In the genomic region with DNA sequence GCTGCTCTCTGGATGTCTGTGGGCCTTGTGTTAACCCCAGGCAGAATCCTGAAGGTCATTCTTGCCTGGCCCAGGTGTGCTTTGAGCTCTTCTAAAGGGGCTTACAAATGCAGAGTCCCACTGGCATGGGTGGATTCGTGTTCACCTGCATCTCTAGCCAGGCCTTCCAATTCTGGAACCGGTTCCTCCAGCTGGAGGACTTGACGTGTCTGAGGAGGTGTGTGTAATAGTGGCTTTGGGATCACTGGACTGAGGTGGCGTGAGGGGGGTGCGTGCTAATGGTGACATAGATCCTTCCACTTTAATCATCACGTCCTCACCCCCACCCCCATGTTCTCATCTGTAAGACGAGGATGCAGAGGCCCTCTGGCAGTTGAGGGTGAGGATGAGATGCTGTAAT, we compare ENCODE assay signal across 19 cellular contexts. TPM values are rescaled to one million over a fixed set of nuclear protein-coding genes. Genes with fewer than 3 reads are reported as not detected.
A peak's percentile ranks its signal among the peaks of the same experiment; 100 is the strongest.
DNase-seq lines count a peak whose midpoint lies in the region; ATAC-seq and TF ChIP-seq lines count a peak whose summit lies in the region.
"Had no signal": no experiment of that assay in that cellular context is flagged by ENCODE, and none has a peak within 500 bp of the region (broad histone marks: within the 10 kb centered on the region; RNA-seq: fewer than 3 reads in every experiment).

No MANE protein-coding gene starts in this region.

- no TSS peak for BruUV-seq in PC-3 (replicated peaks; lab: Mats Ljungman, UMichigan)

- H3K9ac ChIP-seq in PC-3 (ENCODE audit: low read length), result no peak overlapping the region

- no peak overlapping the region for H3K27ac ChIP-seq in PC-3 (ENCODE audit: low read length)
- peak overlapping the region; percentile 37 to 54 (median 39) for H3K27ac ChIP-seq in thyroid gland
- H3K27ac ChIP-seq: HL-60, SJCRH30 had no signal

- no peak overlapping the region for H3K4me3 ChIP-seq in PC-3 (ENCODE audit: low read length)
- no peak overlapping the region for H3K4me3 ChIP-seq in thyroid gland (replicated peaks in 1 of 3)
- H3K4me3 ChIP-seq: SJCRH30 had no signal

- no peak for DNase-seq in activated naive CD8-positive, alpha-beta T cell treated with anti-CD3 and anti-CD28 coated beads, Interleukin-2, amount 50 U/mL, for 24 hours
- DNase-seq in PC-3, result peak; percentile 63
- DNase-seq in left kidney (ENCODE audit: low read depth, low spot score), result peak; percentile 42
- peak; percentile 70 to 77 for DNase-seq in thyroid gland
- DNase-seq in RPMI8226, result no peak
- no peak for DNase-seq in SW 1271 (lab: John Stamatoyannopoulos, UW)
- no peak for DNase-seq in mesenteric fat pad (ENCODE audit: low spot score)
- DNase-seq: activated CD4-positive, alpha-beta T cell treated with anti-CD3 and anti-CD28 coated beads for 36 hours; activated naive CD4-positive, alpha-beta T cell treated with anti-CD3 and anti-CD28 coated beads for 36 hours; esophagus squamous epithelium; GDM1; NCI-H1092; NCI-H2081; SJCRH30; T-helper 9 cell had no signal

- peaks cover 5% of the 10 kb centered on the region for H3F3A ChIP-seq in PC-3 (ENCODE audit: low read length, unreplicated experiment)

- CTCF ChIA-PET in PC-3 (lab: Charles Lee), result no interaction called here

- TF ChIP-seq CTCF in PC-3 (conservative IDR thresholded peaks at IDR 0.05; ENCODE audit: low read depth, low read length), result no peak
- TF ChIP-seq CTCF in thyroid gland (IDR thresholded peaks at IDR 0.05), result no peak

- H3K27me3 ChIP-seq in PC-3 (ENCODE audit: low read length) (no peaks in the 10 kb centered on the region), thyroid gland (no peaks in the 10 kb centered on the region)
- H3K27me3 ChIP-seq: SJCRH30 had no signal

- H3K4me1 Mint-ChIP-seq in activated naive CD8-positive, alpha-beta T cell (ENCODE audit: low read depth), result peaks cover 53% of the 10 kb centered on the region
- H3K4me1 Mint-ChIP-seq in activated naive CD8-positive, alpha-beta T cell treated with anti-CD3 and anti-CD28 coated beads, Interleukin-2, amount 50 U/mL, for 24 hours, result peaks cover 59% of the 10 kb centered on the region

- H3K36me3 ChIP-seq in PC-3 (ENCODE audit: low read depth, low read length), result peaks cover 3% of the 10 kb centered on the region; the same call in 1 of the 2 replicates
- no peaks in the 10 kb centered on the region for H3K36me3 ChIP-seq in thyroid gland
- H3K36me3 ChIP-seq: neutrophil, SJCRH30 had no signal

- intact Hi-C loops in PC-3 (cut with micrococcal nuclease) (loop anchor here (10.0 kb wide), 1 partner anchor 223 kb away; no protein-coding TSS in a partner anchor), thyroid gland (cut with DNase I) (no loop called here)

- H3K4me2 ChIP-seq in PC-3 (ENCODE audit: low read length), result peak overlapping the region; percentile 59; the same call in 1 of the 2 replicates

- no peaks in the 10 kb centered on the region for H3K9me3 Mint-ChIP-seq in activated naive CD8-positive, alpha-beta T cell (ENCODE audit: low read depth)
- H3K9me3 Mint-ChIP-seq in activated naive CD8-positive, alpha-beta T cell treated with anti-CD3 and anti-CD28 coated beads, Interleukin-2, amount 50 U/mL, for 24 hours, result no peaks in the 10 kb centered on the region
- H3K9me3 Mint-ChIP-seq: activated naive CD4-positive, alpha-beta T cell treated with anti-CD3 and anti-CD28 coated beads for 36 hours had no signal

- peak overlapping the region; percentile 46 for H3K27ac Mint-ChIP-seq in activated naive CD8-positive, alpha-beta T cell
- H3K27ac Mint-ChIP-seq in activated naive CD8-positive, alpha-beta T cell treated with anti-CD3 and anti-CD28 coated beads, Interleukin-2, amount 50 U/mL, for 24 hours, result no peak overlapping the region
- H3K27ac Mint-ChIP-seq: activated CD4-positive, alpha-beta T cell treated with anti-CD3 and anti-CD28 coated beads for 36 hours; activated naive CD4-positive, alpha-beta T cell treated with anti-CD3 and anti-CD28 coated beads for 36 hours had no signal

- no peak for TF ChIP-seq POLR2A in thyroid gland (IDR thresholded peaks at IDR 0.05)

- H3K4me3 Mint-ChIP-seq in activated naive CD8-positive, alpha-beta T cell, result peak overlapping the region; percentile 35
- no peak overlapping the region for H3K4me3 Mint-ChIP-seq in activated naive CD8-positive, alpha-beta T cell treated with anti-CD3 and anti-CD28 coated beads, Interleukin-2, amount 50 U/mL, for 24 hours
- H3K4me3 Mint-ChIP-seq: activated CD4-positive, alpha-beta T cell treated with anti-CD3 and anti-CD28 coated beads for 36 hours; activated naive CD4-positive, alpha-beta T cell treated with anti-CD3 and anti-CD28 coated beads for 36 hours had no signal

- H3K9me3 ChIP-seq in PC-3 (ENCODE audit: low read length), result no peaks in the 10 kb centered on the region
- H3K9me3 ChIP-seq in thyroid gland, result no peaks in the 10 kb centered on the region
- H3K9me3 ChIP-seq: esophagus squamous epithelium, neutrophil, SJCRH30 had no signal

- H3K27me3 Mint-ChIP-seq in activated naive CD8-positive, alpha-beta T cell, result no peaks in the 10 kb centered on the region
- H3K27me3 Mint-ChIP-seq in activated naive CD8-positive, alpha-beta T cell treated with anti-CD3 and anti-CD28 coated beads, Interleukin-2, amount 50 U/mL, for 24 hours, result no peaks in the 10 kb centered on the region

- H3K36me3 Mint-ChIP-seq in activated naive CD8-positive, alpha-beta T cell, result no peaks in the 10 kb centered on the region
- H3K36me3 Mint-ChIP-seq in activated naive CD8-positive, alpha-beta T cell treated with anti-CD3 and anti-CD28 coated beads, Interleukin-2, amount 50 U/mL, for 24 hours (ENCODE audit: low read depth), result no peaks in the 10 kb centered on the region

- ATAC-seq in activated naive CD8-positive, alpha-beta T cell treated with anti-CD3 and anti-CD28 coated beads, Interleukin-2, amount 50 U/mL, for 24 hours, result no peak
- ATAC-seq in PC-3, result no peak
- ATAC-seq: activated CD4-positive, alpha-beta T cell treated with anti-CD3 and anti-CD28 coated beads for 36 hours; GM12878 had no signal

- H3K4me1 ChIP-seq in PC-3 (ENCODE audit: insufficient read depth, low read length), result peaks cover 38% of the 10 kb centered on the region
- H3K4me1 ChIP-seq in thyroid gland, result peaks cover 54 to 59% of the 10 kb centered on the region in 2 donors

- H3K9me2 ChIP-seq in PC-3 (replicated peaks; ENCODE audit: low read length), result no peaks in the 10 kb centered on the region

- H3K79me2 ChIP-seq in PC-3 (ENCODE audit: low read length), result peaks cover 94% of the 10 kb centered on the region

- POLR2A ChIA-PET in PC-3 (lab: Charles Lee; ENCODE audit: unreplicated experiment), result no interaction called here

- no peak overlapping the region for H2AFZ ChIP-seq in PC-3 (ENCODE audit: low read length)

- WGBS in thyroid gland, 2 donors, result 45 to 61% methylated on average over 5 to 7 of the region's 7 CpGs

- H4K20me1 ChIP-seq in PC-3 (ENCODE audit: low read length), result peaks cover 64% of the 10 kb centered on the region

RNA-seq across cellular contexts. Expression of gene GSE1, which starts 4.8 kb away (rescaled TPM):
- total RNA-seq in PC-3 (2014; rRNA removed) (38.4 and 60.8 TPM in 2 replicates), thyroid gland (100 to 1,000 TPM in 1 of 4 donors, 10 to 100 TPM in 3; 54.2 to 155 (median 71.9) TPM), mesenteric fat pad (129 TPM)

Comparison
In these comparisons a context has a peak if more than half of its experiments do, and no peak if none do; other contexts are left out.
1. DNase-seq: peak in PC-3 (single experiment), left kidney (single experiment) and thyroid gland (2 of 2); none in activated naive CD8-positive, alpha-beta T cell treated with anti-CD3 and anti-CD28 coated beads, Interleukin-2, amount 50 U/mL, for 24 hours (single experiment), RPMI8226 (single experiment), SW 1271 (0 of 2) and mesenteric fat pad (single experiment).